ENCODE assay signal across 14 cellular contexts in genomic region chr15:61404567-61404966, GRCh38.
"Had no signal": no experiment of that assay in that cellular context is flagged by ENCODE, and none has a peak within 500 bp of the region (broad histone marks: within the 10 kb centered on the region; RNA-seq: fewer than 3 reads in every experiment).

No MANE protein-coding gene starts in this region.

- H3K27ac Mint-ChIP-seq: activated naive CD4-positive, alpha-beta T cell treated with anti-CD3 and anti-CD28 coated beads for 36 hours; activated T-helper 2 cell treated with anti-CD3 and anti-CD28 coated beads, Interferon-gamma antibody, Interleukin-2, Interleukin-4, amounts not matched to agents 10 μg/mL and 5 μg/mL and 100 μg/mL, durations not matched to agents 14 hours and 24 hours and 36 hours; memory B cell; naive thymus-derived CD8-positive, alpha-beta T cell had no signal

- H3K9me3 ChIP-seq: left lung, tibial artery had no signal

- H3K4me1 Mint-ChIP-seq: memory B cell; naive thymus-derived CD8-positive, alpha-beta T cell had no signal

- H3K27ac ChIP-seq: left lung, parathyroid adenoma, tibial artery had no signal

- FAIRE-seq: astrocyte, islet of Langerhans had no signal

- H3K36me3 Mint-ChIP-seq: memory B cell; naive thymus-derived CD8-positive, alpha-beta T cell had no signal

- DNase-seq: activated CD4-positive, alpha-beta T cell treated with anti-CD3 and anti-CD28 coated beads, Interleukin-2, amount 50 U/mL, for 1 hour; activated naive CD4-positive, alpha-beta T cell treated with anti-CD3 and anti-CD28 coated beads for 36 hours; left lung; naive thymus-derived CD8-positive, alpha-beta T cell; retina; stimulated activated CD4-positive, alpha-beta T cell treated with anti-CD3 and anti-CD28 coated beads, Interleukin-4, amount 100 ng/mL, for 1 hour; stimulated activated naive CD4-positive, alpha-beta T cell; T-helper 9 cell; tibial artery had no signal

- H3K27me3 ChIP-seq: left lung, tibial artery had no signal

- ATAC-seq: left lung; naive thymus-derived CD8-positive, alpha-beta T cell had no signal

- H3K4me3 Mint-ChIP-seq: activated naive CD4-positive, alpha-beta T cell treated with anti-CD3 and anti-CD28 coated beads for 36 hours; memory B cell; naive thymus-derived CD8-positive, alpha-beta T cell had no signal

- H3K9me3 Mint-ChIP-seq: activated naive CD4-positive, alpha-beta T cell treated with anti-CD3 and anti-CD28 coated beads for 36 hours; activated T-helper 2 cell treated with anti-CD3 and anti-CD28 coated beads, Interferon-gamma antibody, Interleukin-2, Interleukin-4, amounts not matched to agents 10 μg/mL and 5 μg/mL and 100 μg/mL, durations not matched to agents 14 hours and 24 hours and 36 hours had no signal

- H3K36me3 ChIP-seq: left lung, tibial artery had no signal

- H3K4me3 ChIP-seq: left lung, tibial artery had no signal

- H3K4me1 ChIP-seq: left lung, parathyroid adenoma, tibial artery had no signal
